In the genomic region with DNA sequence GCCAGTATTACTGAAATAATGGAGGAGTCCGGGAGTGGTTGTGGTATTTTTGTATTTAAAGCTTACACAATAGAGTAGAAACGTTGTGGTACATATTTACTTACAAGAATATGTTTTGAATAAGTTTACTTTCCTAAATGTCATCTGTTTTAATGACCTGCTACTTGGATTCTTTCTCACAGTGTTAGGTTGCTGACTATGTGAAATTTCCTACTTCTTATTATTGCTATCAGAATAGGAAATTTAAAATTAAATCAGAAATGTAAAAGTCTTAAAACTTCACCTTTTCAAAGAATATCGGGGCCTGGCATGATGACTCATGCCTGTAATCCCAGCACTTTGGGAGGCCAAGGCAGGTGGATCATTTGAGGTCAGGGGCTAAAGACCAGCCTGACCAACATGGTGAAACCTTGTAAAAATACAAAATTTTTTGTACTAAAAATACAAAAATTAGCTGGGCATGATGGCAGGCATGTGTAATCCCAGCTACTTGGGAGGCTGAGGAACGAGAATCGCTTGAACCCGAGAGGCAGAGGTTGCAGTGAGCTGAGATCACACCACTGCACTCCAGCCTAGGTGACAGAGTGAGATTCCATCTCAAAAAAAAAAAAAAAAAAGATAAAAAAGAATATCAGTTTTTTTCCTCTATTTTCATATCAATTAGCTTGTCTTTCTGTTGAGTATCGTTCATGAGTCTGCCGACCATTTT, we compare ENCODE assay signal across 1 cellular context.
TF ChIP-seq lines count a peak whose summit lies in the region.

No MANE protein-coding gene starts in this region.

TF ChIP-seq in HepG2, 621 proteins besides CTCF, POLR2A, EP300 and RAD21 (continued from another document):
- TF ChIP-seq, protein P1, sequence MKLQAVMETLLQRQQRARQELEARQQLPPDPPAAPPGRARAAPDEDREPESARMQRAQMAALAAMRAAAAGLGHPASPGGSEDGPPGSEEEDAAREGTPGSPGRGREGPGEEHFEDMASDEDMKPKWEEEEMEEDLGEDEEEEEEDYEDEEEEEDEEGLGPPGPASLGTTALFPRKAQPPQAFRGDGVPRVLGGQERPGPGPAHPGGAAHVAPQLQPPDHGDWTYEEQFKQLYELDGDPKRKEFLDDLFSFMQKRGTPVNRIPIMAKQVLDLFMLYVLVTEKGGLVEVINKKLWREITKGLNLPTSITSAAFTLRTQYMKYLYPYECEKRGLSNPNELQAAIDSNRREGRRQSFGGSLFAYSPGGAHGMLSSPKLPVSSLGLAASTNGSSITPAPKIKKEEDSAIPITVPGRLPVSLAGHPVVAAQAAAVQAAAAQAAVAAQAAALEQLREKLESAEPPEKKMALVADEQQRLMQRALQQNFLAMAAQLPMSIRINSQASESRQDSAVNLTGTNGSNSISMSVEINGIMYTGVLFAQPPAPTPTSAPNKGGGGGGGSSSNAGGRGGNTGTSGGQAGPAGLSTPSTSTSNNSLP (IDR thresholded peaks at IDR 0.05; ENCODE audit: low read depth, low read length), result peak; percentile 33; the same call in 1 of the 2 replicates
- no peak; the same call in 1 of the 2 replicates for TF ChIP-seq ZFP37 (CRISPR knock-in tag; IDR thresholded peaks at IDR 0.05; ENCODE audit: borderline replicate concordance)
- TF ChIP-seq NR2F1 (CRISPR knock-in tag; IDR thresholded peaks at IDR 0.05), result peak in 1 of 2 experiments; percentile 68; a peak in 1 of 4 replicates
- peak; percentile 45; the same call in 1 of the 2 replicates for TF ChIP-seq RCOR2 (CRISPR knock-in tag; IDR thresholded peaks at IDR 0.05)
- no peak for TF ChIP-seq ZFAT (CRISPR knock-in tag; conservative IDR thresholded peaks at IDR 0.05)
- TF ChIP-seq POGZ (CRISPR knock-in tag; IDR thresholded peaks at IDR 0.05), result peak; percentile 28; the same call in 1 of the 2 replicates
- peak; percentile 70 for TF ChIP-seq HNF4A (CRISPR knock-in tag; IDR thresholded peaks at IDR 0.05)
- no peak for TF ChIP-seq NCOA5 (CRISPR knock-in tag; IDR thresholded peaks at IDR 0.05)
- TF ChIP-seq RXRA (CRISPR knock-in tag; IDR thresholded peaks at IDR 0.05), result peak; percentile 93; the same call in 1 of the 2 replicates
- TF ChIP-seq ZNF670 (CRISPR knock-in tag; IDR thresholded peaks at IDR 0.05; ENCODE audit: borderline replicate concordance), result peak; percentile 76; the same call in 1 of the 2 replicates
- peak in 1 of 2 experiments; percentile 76; a peak in 1 of 4 replicates for TF ChIP-seq KLF16 (CRISPR knock-in tag; IDR thresholded peaks at IDR 0.05)
- TF ChIP-seq ZNF547 (CRISPR knock-in tag; IDR thresholded peaks at IDR 0.05), result no peak
- TF ChIP-seq ATF2 (CRISPR knock-in tag; IDR thresholded peaks at IDR 0.05), result 0 out of 2 replicates have a peak, but pooled peaks have one; percentile 37
- no peak for TF ChIP-seq ZNF678 (CRISPR knock-in tag; IDR thresholded peaks at IDR 0.05)
- TF ChIP-seq ZNF138 (CRISPR knock-in tag; IDR thresholded peaks at IDR 0.05; ENCODE audit: low read depth), result no peak
- TF ChIP-seq SOX13 (IDR thresholded peaks at IDR 0.05), result no peak
- peak in 1 of 2 experiments; percentile 73; a peak in 2 of 4 replicates for TF ChIP-seq SOX13 (CRISPR knock-in tag; conservative IDR thresholded peaks at IDR 0.05 in 1 of 2, IDR thresholded peaks at IDR 0.05 in 1 of 2)
- no peak for TF ChIP-seq ZBTB7A (CRISPR knock-in tag; IDR thresholded peaks at IDR 0.05)
- no peak for TF ChIP-seq JARID2 (CRISPR knock-in tag; IDR thresholded peaks at IDR 0.05; ENCODE audit: insufficient replicate concordance)
- TF ChIP-seq NFYB (CRISPR knock-in tag; IDR thresholded peaks at IDR 0.05), result no peak
- 0 out of 2 replicates have a peak, but pooled peaks have one; percentile 41 for TF ChIP-seq LCORL (IDR thresholded peaks at IDR 0.05)
- peak; percentile 60; the same call in 1 of the 2 replicates for TF ChIP-seq LCORL (CRISPR knock-in tag; IDR thresholded peaks at IDR 0.05)
- TF ChIP-seq, protein P2, sequence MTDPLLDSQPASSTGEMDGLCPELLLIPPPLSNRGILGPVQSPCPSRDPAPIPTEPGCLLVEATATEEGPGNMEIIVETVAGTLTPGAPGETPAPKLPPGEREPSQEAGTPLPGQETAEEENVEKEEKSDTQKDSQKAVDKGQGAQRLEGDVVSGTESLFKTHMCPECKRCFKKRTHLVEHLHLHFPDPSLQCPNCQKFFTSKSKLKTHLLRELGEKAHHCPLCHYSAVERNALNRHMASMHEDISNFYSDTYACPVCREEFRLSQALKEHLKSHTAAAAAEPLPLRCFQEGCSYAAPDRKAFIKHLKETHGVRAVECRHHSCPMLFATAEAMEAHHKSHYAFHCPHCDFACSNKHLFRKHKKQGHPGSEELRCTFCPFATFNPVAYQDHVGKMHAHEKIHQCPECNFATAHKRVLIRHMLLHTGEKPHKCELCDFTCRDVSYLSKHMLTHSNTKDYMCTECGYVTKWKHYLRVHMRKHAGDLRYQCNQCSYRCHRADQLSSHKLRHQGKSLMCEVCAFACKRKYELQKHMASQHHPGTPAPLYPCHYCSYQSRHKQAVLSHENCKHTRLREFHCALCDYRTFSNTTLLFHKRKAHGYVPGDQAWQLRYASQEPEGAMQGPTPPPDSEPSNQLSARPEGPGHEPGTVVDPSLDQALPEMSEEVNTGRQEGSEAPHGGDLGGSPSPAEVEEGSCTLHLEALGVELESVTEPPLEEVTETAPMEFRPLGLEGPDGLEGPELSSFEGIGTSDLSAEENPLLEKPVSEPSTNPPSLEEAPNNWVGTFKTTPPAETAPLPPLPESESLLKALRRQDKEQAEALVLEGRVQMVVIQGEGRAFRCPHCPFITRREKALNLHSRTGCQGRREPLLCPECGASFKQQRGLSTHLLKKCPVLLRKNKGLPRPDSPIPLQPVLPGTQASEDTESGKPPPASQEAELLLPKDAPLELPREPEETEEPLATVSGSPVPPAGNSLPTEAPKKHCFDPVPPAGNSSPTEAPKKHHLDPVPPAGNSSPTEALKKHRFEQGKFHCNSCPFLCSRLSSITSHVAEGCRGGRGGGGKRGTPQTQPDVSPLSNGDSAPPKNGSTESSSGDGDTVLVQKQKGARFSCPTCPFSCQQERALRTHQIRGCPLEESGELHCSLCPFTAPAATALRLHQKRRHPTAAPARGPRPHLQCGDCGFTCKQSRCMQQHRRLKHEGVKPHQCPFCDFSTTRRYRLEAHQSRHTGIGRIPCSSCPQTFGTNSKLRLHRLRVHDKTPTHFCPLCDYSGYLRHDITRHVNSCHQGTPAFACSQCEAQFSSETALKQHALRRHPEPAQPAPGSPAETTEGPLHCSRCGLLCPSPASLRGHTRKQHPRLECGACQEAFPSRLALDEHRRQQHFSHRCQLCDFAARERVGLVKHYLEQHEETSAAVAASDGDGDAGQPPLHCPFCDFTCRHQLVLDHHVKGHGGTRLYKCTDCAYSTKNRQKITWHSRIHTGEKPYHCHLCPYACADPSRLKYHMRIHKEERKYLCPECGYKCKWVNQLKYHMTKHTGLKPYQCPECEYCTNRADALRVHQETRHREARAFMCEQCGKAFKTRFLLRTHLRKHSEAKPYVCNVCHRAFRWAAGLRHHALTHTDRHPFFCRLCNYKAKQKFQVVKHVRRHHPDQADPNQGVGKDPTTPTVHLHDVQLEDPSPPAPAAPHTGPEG (CRISPR knock-in tag; IDR thresholded peaks at IDR 0.05), result no peak
- TF ChIP-seq, protein P3, sequence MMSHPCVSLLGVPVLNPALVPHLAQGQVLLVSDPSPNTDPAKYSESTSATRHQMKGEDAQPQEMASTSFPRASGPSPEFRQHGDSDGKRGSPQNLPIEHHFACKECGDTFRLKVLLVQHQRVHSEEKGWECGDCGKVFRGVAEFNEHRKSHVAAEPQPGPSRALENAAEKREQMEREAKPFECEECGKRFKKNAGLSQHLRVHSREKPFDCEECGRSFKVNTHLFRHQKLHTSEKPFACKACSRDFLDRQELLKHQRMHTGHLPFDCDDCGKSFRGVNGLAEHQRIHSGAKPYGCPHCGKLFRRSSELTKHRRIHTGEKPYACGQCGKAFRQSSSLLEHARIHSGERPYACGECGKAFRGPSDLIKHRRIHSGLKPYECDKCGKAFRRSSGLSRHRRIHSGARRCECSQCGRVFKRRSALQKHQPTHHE (CRISPR knock-in tag; IDR thresholded peaks at IDR 0.05; ENCODE audit: borderline replicate concordance), result no peak
- 0 out of 2 replicates have a peak, but pooled peaks have one; percentile 15 for TF ChIP-seq THAP11 (CRISPR knock-in tag; IDR thresholded peaks at IDR 0.05)
- TF ChIP-seq NAIF1 (CRISPR knock-in tag; IDR thresholded peaks at IDR 0.05; ENCODE audit: borderline replicate concordance), result no peak
- TF ChIP-seq, protein P4, sequence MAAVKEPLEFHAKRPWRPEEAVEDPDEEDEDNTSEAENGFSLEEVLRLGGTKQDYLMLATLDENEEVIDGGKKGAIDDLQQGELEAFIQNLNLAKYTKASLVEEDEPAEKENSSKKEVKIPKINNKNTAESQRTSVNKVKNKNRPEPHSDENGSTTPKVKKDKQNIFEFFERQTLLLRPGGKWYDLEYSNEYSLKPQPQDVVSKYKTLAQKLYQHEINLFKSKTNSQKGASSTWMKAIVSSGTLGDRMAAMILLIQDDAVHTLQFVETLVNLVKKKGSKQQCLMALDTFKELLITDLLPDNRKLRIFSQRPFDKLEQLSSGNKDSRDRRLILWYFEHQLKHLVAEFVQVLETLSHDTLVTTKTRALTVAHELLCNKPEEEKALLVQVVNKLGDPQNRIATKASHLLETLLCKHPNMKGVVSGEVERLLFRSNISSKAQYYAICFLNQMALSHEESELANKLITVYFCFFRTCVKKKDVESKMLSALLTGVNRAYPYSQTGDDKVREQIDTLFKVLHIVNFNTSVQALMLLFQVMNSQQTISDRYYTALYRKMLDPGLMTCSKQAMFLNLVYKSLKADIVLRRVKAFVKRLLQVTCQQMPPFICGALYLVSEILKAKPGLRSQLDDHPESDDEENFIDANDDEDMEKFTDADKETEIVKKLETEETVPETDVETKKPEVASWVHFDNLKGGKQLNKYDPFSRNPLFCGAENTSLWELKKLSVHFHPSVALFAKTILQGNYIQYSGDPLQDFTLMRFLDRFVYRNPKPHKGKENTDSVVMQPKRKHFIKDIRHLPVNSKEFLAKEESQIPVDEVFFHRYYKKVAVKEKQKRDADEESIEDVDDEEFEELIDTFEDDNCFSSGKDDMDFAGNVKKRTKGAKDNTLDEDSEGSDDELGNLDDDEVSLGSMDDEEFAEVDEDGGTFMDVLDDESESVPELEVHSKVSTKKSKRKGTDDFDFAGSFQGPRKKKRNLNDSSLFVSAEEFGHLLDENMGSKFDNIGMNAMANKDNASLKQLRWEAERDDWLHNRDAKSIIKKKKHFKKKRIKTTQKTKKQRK (IDR thresholded peaks at IDR 0.05; ENCODE audit: low read length), result no peak
- TF ChIP-seq, protein P5, sequence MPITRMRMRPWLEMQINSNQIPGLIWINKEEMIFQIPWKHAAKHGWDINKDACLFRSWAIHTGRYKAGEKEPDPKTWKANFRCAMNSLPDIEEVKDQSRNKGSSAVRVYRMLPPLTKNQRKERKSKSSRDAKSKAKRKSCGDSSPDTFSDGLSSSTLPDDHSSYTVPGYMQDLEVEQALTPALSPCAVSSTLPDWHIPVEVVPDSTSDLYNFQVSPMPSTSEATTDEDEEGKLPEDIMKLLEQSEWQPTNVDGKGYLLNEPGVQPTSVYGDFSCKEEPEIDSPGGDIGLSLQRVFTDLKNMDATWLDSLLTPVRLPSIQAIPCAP (CRISPR knock-in tag; IDR thresholded peaks at IDR 0.05; ENCODE audit: low read depth), result no peak
- TF ChIP-seq, protein P6, sequence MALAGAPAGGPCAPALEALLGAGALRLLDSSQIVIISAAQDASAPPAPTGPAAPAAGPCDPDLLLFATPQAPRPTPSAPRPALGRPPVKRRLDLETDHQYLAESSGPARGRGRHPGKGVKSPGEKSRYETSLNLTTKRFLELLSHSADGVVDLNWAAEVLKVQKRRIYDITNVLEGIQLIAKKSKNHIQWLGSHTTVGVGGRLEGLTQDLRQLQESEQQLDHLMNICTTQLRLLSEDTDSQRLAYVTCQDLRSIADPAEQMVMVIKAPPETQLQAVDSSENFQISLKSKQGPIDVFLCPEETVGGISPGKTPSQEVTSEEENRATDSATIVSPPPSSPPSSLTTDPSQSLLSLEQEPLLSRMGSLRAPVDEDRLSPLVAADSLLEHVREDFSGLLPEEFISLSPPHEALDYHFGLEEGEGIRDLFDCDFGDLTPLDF (CRISPR knock-in tag; IDR thresholded peaks at IDR 0.05), result no peak
- TF ChIP-seq ZIK1 (CRISPR knock-in tag; IDR thresholded peaks at IDR 0.05; ENCODE audit: borderline replicate concordance, low read depth), result no peak
- no peak for TF ChIP-seq TFDP1 (CRISPR knock-in tag; IDR thresholded peaks at IDR 0.05; ENCODE audit: borderline replicate concordance)
- peak; percentile 37; the same call in 1 of the 2 replicates for TF ChIP-seq GFI1 (CRISPR knock-in tag; IDR thresholded peaks at IDR 0.05; ENCODE audit: borderline replicate concordance)
- no peak for TF ChIP-seq ZNF616 (CRISPR knock-in tag; IDR thresholded peaks at IDR 0.05; ENCODE audit: low read depth)
- TF ChIP-seq ZNF24 (IDR thresholded peaks at IDR 0.05), result peak; percentile 51; the same call in 1 of the 2 replicates
- TF ChIP-seq ZGPAT (CRISPR knock-in tag; IDR thresholded peaks at IDR 0.05), result peak; percentile 78
- no peak for TF ChIP-seq TOE1 (CRISPR knock-in tag; IDR thresholded peaks at IDR 0.05)
TF ChIP-seq in HepG2: peak in this region for 100.
